ENCODE assay signal across 22 cellular contexts in the genomic region with DNA sequence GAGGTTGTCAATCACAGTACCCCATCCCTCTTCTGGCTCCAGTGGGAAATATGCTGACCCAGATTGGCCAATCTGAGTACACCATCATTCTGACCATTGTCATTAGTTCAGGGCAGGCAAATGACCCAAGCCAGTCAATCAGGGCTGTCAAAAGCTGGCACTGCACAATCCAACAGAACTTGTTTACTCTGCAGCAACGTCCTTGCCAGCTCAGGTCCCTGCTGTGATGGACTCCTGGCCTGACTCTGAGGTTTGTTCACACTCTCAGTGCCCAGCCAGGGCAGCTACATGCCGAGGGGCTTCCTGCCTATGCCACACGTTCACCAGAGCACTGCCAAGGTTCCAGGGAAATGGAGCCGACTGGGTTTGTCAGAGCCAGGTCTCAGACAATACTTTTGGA. TPM values are rescaled to one million over a fixed set of nuclear protein-coding genes. Genes with fewer than 3 reads are reported as not detected.
"Had no signal": no experiment of that assay in that cellular context is flagged by ENCODE, and none has a peak within 500 bp of the region (broad histone marks: within the 10 kb centered on the region; RNA-seq: fewer than 3 reads in every experiment).

No MANE protein-coding gene starts in this region.

- DNase-seq: activated CD4-positive, alpha-beta T cell treated with anti-CD3 and anti-CD28 coated beads, Interleukin-2, amount 10 ng/mL, durations not matched to agents 24 days and 14 days; activated CD8-positive, alpha-beta memory T cell treated with anti-CD3 and anti-CD28 coated beads, Interleukin-2, amount 50 U/mL, for 48 hours; activated gamma-delta T cell; activated T-cell treated with anti-CD3 and anti-CD28 coated beads, Interleukin-2, amount 50 U/mL, for 72 hours; amniotic stem cell; brain microvascular endothelial cell; dermis blood vessel endothelial cell; erythroblast; islet precursor cell; stimulated activated CD4-positive, alpha-beta T cell treated with anti-CD3 and anti-CD28 coated beads, Interleukin-12 subunit alpha, Interleukin-12 subunit beta, amount 100 ng/mL, for 4 hours; stimulated activated CD4-positive, alpha-beta T cell treated with anti-CD3 and anti-CD28 coated beads, Interleukin-2, amount 100 ng/mL, for 24 hours; T-helper 2 cell; uterus had no signal

- H3K9me3 ChIP-seq: gastroesophageal sphincter, tibial nerve, uterus had no signal

- H3K36me3 ChIP-seq: brain microvascular endothelial cell, gastroesophageal sphincter, tibial nerve, uterus had no signal

- H3K4me3 Mint-ChIP-seq: activated CD4-positive, alpha-beta T cell treated with anti-CD3 and anti-CD28 coated beads, Interleukin-2, amount 10 ng/mL, durations not matched to agents 24 days and 14 days; activated naive CD8-positive, alpha-beta T cell; activated T-cell treated with anti-CD3 and anti-CD28 coated beads, Interleukin-2, amount 50 U/mL, for 72 hours; stimulated activated effector memory CD8-positive, alpha-beta T cell treated with anti-CD3 and anti-CD28 coated beads, Interleukin-12 subunit alpha, Interleukin-12 subunit beta, amount 100 ng/mL, for 72 hours; WTC11 had no signal

- H3K4me3 ChIP-seq: gastroesophageal sphincter, tibial nerve, uterus had no signal

- H3K9me3 Mint-ChIP-seq: activated CD4-positive, alpha-beta T cell treated with anti-CD3 and anti-CD28 coated beads, Interleukin-2, amount 10 ng/mL, durations not matched to agents 24 days and 14 days; activated T-cell treated with anti-CD3 and anti-CD28 coated beads, Interleukin-2, amount 50 U/mL, for 72 hours; stimulated activated effector memory CD8-positive, alpha-beta T cell treated with anti-CD3 and anti-CD28 coated beads, Interleukin-12 subunit alpha, Interleukin-12 subunit beta, amount 100 ng/mL, for 72 hours; WTC11 had no signal

- H3K27me3 ChIP-seq: brain microvascular endothelial cell, gastroesophageal sphincter, tibial nerve, uterus had no signal

- H3K4me1 Mint-ChIP-seq: activated CD4-positive, alpha-beta T cell treated with anti-CD3 and anti-CD28 coated beads, Interleukin-2, amount 10 ng/mL, durations not matched to agents 24 days and 14 days; stimulated activated effector memory CD8-positive, alpha-beta T cell treated with anti-CD3 and anti-CD28 coated beads, Interleukin-12 subunit alpha, Interleukin-12 subunit beta, amount 100 ng/mL, for 72 hours had no signal

- H3K36me3 Mint-ChIP-seq: activated naive CD8-positive, alpha-beta T cell; stimulated activated effector memory CD8-positive, alpha-beta T cell treated with anti-CD3 and anti-CD28 coated beads, Interleukin-12 subunit alpha, Interleukin-12 subunit beta, amount 100 ng/mL, for 72 hours; WTC11 had no signal

- H3K27ac ChIP-seq: brain microvascular endothelial cell, tibial nerve, uterus had no signal

- H3K27me3 Mint-ChIP-seq: activated naive CD8-positive, alpha-beta T cell had no signal

- H3K27ac Mint-ChIP-seq: activated CD4-positive, alpha-beta T cell treated with anti-CD3 and anti-CD28 coated beads, Interleukin-2, amount 10 ng/mL, durations not matched to agents 24 days and 14 days; activated naive CD8-positive, alpha-beta T cell; activated T-cell treated with anti-CD3 and anti-CD28 coated beads, Interleukin-2, amount 50 U/mL, for 72 hours; stimulated activated effector memory CD8-positive, alpha-beta T cell treated with anti-CD3 and anti-CD28 coated beads, Interleukin-12 subunit alpha, Interleukin-12 subunit beta, amount 100 ng/mL, for 72 hours; WTC11 had no signal

RNA-seq across cellular contexts. Expression of a gene that starts 14.7 kb away (rescaled TPM):
- total RNA-seq: activated CD4-positive, alpha-beta T cell treated with anti-CD3 and anti-CD28 coated beads, Interleukin-2, amount 10 ng/mL, durations not matched to agents 24 days and 14 days; activated T-cell treated with anti-CD3 and anti-CD28 coated beads, Interleukin-2, amount 50 U/mL, for 72 hours; cerebellum; dermis blood vessel endothelial cell; gastroesophageal sphincter; lower leg skin; osteocyte; tibial nerve; uterus; WTC11 had no signal
- polyA plus RNA-seq: neural cell had no signal
